In the genomic region with DNA sequence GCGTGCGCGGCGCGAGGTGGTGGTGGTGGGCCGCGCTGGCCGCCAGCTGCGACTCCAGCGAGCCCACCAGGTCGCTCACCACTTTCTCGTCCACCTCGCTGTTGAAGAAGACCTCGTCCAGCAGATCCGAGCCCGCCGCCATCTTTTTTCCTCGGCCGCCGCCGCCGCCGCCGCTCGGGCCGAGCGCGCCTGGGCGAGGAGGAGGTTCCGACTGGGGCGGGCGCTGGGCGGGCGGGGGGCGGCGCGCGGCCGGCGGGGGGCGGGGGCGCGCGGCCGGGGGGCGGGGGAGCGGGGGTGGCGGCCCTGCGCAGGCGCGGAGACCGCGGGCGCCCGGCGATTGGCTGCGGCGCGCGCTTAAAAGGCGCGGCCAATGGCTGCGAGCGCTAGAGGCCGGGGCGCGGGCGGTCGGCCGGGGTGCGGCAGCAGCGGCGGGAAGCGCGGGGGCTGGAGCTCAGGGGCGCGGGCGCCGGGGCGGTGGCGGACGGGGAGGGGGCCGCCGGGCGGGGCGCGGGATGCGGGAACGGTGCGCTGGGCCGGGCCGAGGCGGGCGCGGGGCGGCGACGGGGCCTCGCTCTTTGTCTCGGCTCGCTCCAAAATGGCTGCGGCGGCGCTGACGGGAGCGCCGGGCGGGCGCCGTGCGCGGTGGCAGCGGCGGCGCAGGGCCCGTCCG, we compare ENCODE assay signal across 8 cellular contexts. TPM values are rescaled to one million over a fixed set of nuclear protein-coding genes. Genes with fewer than 3 reads are reported as not detected.
DNase-seq lines count a peak whose midpoint lies in the region; ATAC-seq and TF ChIP-seq lines count a peak whose summit lies in the region.

A gene with protein sequence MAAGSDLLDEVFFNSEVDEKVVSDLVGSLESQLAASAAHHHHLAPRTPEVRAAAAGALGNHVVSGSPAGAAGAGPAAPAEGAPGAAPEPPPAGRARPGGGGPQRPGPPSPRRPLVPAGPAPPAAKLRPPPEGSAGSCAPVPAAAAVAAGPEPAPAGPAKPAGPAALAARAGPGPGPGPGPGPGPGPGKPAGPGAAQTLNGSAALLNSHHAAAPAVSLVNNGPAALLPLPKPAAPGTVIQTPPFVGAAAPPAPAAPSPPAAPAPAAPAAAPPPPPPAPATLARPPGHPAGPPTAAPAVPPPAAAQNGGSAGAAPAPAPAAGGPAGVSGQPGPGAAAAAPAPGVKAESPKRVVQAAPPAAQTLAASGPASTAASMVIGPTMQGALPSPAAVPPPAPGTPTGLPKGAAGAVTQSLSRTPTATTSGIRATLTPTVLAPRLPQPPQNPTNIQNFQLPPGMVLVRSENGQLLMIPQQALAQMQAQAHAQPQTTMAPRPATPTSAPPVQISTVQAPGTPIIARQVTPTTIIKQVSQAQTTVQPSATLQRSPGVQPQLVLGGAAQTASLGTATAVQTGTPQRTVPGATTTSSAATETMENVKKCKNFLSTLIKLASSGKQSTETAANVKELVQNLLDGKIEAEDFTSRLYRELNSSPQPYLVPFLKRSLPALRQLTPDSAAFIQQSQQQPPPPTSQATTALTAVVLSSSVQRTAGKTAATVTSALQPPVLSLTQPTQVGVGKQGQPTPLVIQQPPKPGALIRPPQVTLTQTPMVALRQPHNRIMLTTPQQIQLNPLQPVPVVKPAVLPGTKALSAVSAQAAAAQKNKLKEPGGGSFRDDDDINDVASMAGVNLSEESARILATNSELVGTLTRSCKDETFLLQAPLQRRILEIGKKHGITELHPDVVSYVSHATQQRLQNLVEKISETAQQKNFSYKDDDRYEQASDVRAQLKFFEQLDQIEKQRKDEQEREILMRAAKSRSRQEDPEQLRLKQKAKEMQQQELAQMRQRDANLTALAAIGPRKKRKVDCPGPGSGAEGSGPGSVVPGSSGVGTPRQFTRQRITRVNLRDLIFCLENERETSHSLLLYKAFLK (minus strand): TSS at position 213 of the 670 bp plus-strand sequence. CDS start 71 bp downstream, at position 142.

- H3K4me1 ChIP-seq in A673 (ENCODE audit: insufficient read depth, low read length, poor library complexity, severe bottlenecking), result peaks cover 21% of the 10 kb centered on the region

- peaks cover 23% of the 10 kb centered on the region for H3K36me3 Mint-ChIP-seq in central memory CD8-positive, alpha-beta T cell (ENCODE audit: insufficient read depth)

- H3K4me1 Mint-ChIP-seq in central memory CD8-positive, alpha-beta T cell, result peaks cover 49% of the 10 kb centered on the region

- H3K4me3 ChIP-seq in A673 (ENCODE audit: low read depth, low read length, poor library complexity, severe bottlenecking) (peak within 1 kb of the TSS; percentile 54), kidney epithelial cell (ENCODE audit: low read depth, low read length) (peak within 1 kb of the TSS; percentile 55)

- no peaks in the 10 kb centered on the region for H3K27me3 ChIP-seq in A673 (replicated peaks; ENCODE audit: insufficient read depth, low read depth, low read length, poor library complexity)
- no peaks in the 10 kb centered on the region for H3K27me3 ChIP-seq in kidney epithelial cell (ENCODE audit: control insufficient read depth, insufficient read depth, low read length)

- ATAC-seq in HG03064 (IDR thresholded peaks at IDR 0.05; ENCODE audit: low read depth, unreplicated experiment), result peak; percentile 52
- peak; percentile 75 to 80 for ATAC-seq in activated CD4-positive, CD25-positive, alpha-beta regulatory T cell treated with anti-CD3 and anti-CD28 coated beads, Interleukin-2, amount 50 U/mL, for 24 hours
- ATAC-seq in central memory CD8-positive, alpha-beta T cell (replicated peaks; ENCODE audit: extremely low read depth, poor library complexity, severe bottlenecking), result peak; percentile 79

- H3K27ac Mint-ChIP-seq in central memory CD8-positive, alpha-beta T cell (ENCODE audit: low read depth), result peak within 1 kb of the TSS; percentile 96

- DNase-seq in A673 (ENCODE audit: low spot score) (peak; percentile 77), NCI-H2196 treated with DMSO at 0.1 percent for 48 hours (lab: John Stamatoyannopoulos, UW; ENCODE audit: unreplicated experiment) (peak; percentile 39), kidney epithelial cell (ENCODE audit: low read depth) (no peak)
- DNase-seq in central memory CD8-positive, alpha-beta T cell (ENCODE audit: low spot score in 2 of 2), result peak; percentile 62 to 74
- peak; percentile 52 to 62 for DNase-seq in stimulated activated CD4-positive, alpha-beta T cell treated with anti-CD3 and anti-CD28 coated beads, Interleukin-15, amount 100 ng/mL, for 48 hours (ENCODE audit: low read depth in 2 of 2)

- H3K27ac ChIP-seq in A673 (ENCODE audit: low read depth, low read length, poor library complexity, severe bottlenecking), result peak within 1 kb of the TSS; percentile 88

- peaks cover 9% of the 10 kb centered on the region for H3K27me3 Mint-ChIP-seq in central memory CD8-positive, alpha-beta T cell

- peaks cover 7% of the 10 kb centered on the region for H3K36me3 ChIP-seq in A673 (ENCODE audit: insufficient read depth, low read length, poor library complexity, severe bottlenecking)
- H3K36me3 ChIP-seq in kidney epithelial cell (ENCODE audit: control insufficient read depth, insufficient read depth, low read length), result no peaks in the 10 kb centered on the region

- no TSS peak for BruUV-seq in A673 (replicated peaks; lab: Mats Ljungman, UMichigan)

- TF ChIP-seq CTCF in A673 (conservative IDR thresholded peaks at IDR 0.05; ENCODE audit: low read depth, low read length) (no peak), kidney epithelial cell (IDR thresholded peaks at IDR 0.05; ENCODE audit: insufficient read depth, low read length, poor library complexity, severe bottlenecking) (no peak)

- CTCF ChIA-PET in A673 (lab: Charles Lee), result interaction anchor here (0.6 kb wide), 1 partner anchor 21 kb away, joined by 3 read pairs; no protein-coding TSS in a partner anchor

- H3K4me3 Mint-ChIP-seq in central memory CD8-positive, alpha-beta T cell, result peak within 1 kb of the TSS; percentile 82

- no peaks in the 10 kb centered on the region for H3K9me3 ChIP-seq in A673 (ENCODE audit: low read depth, low read length, poor library complexity, severe bottlenecking)

- peak; percentile 99 for TF ChIP-seq POLR2A in GM18526 (IDR thresholded peaks at IDR 0.05; ENCODE audit: extremely low read depth, insufficient read length)

- POLR2A ChIA-PET in A673 (lab: Charles Lee; ENCODE audit: low non-redundant PET), result interaction anchor here (1.0 kb wide), 1 partner anchor 57 kb away, joined by 3 read pairs; a partner anchor contains a TSS

- intact Hi-C loops in A673 (cut with micrococcal nuclease; ENCODE audit: unreplicated experiment), result loop anchor here (2.0 kb wide), 1 partner anchor 55 kb away; no protein-coding TSS in a partner anchor

- H3K9me3 Mint-ChIP-seq in central memory CD8-positive, alpha-beta T cell, result no peaks in the 10 kb centered on the region

RNA-seq across cellular contexts. Expression of the gene that starts here (rescaled TPM):
- 32.7 and 37.0 TPM in 2 replicates for total RNA-seq in A673 (2021)
- 5.9 and 24.9 TPM in 2 replicates for total RNA-seq in kidney epithelial cell
